ENCODE assay signal across 8 cellular contexts in genomic region chr11:72813740-72814138, GRCh38. TPM values are rescaled to one million over a fixed set of nuclear protein-coding genes. Genes with fewer than 3 reads are reported as not detected.
DNase-seq lines count a peak whose midpoint lies in the region; ATAC-seq and TF ChIP-seq lines count a peak whose summit lies in the region.

No MANE protein-coding gene starts in this region.

- peak; percentile 47 for DNase-seq in GF-D8 (lab: John Stamatoyannopoulos, UW)
- peak; percentile 80 for DNase-seq in HK-2 (ENCODE audit: unreplicated experiment)
- peak; percentile 76 for DNase-seq in NOMO-1 treated with DMSO at 0.1 percent for 48 hours (lab: John Stamatoyannopoulos, UW; ENCODE audit: unreplicated experiment)
- DNase-seq in activated naive CD8-positive, alpha-beta T cell treated with anti-CD3 and anti-CD28 coated beads for 36 hours, result peak; percentile 84
- DNase-seq in left ventricle myocardium inferior, result peak; percentile 88
- peak; percentile 89 to 91 for DNase-seq in psoas muscle
- DNase-seq in activated effector memory CD4-positive, alpha-beta T cell treated with anti-CD3 and anti-CD28 coated beads, Interleukin-2, amount 50 U/mL, for 16 hours, result no peak

- no peak for TF ChIP-seq CTCF in left ventricle myocardium inferior (IDR thresholded peaks at IDR 0.05; ENCODE audit: borderline replicate concordance)
- TF ChIP-seq CTCF in psoas muscle (IDR thresholded peaks at IDR 0.05), result no peak

- H3K4me1 Mint-ChIP-seq in activated naive CD8-positive, alpha-beta T cell treated with anti-CD3 and anti-CD28 coated beads for 36 hours, result peaks cover 28% of the 10 kb centered on the region

- H3K36me3 ChIP-seq in left ventricle myocardium inferior, result peaks cover 30% of the 10 kb centered on the region
- peaks cover 0 to 25% of the 10 kb centered on the region in 2 donors for H3K36me3 ChIP-seq in psoas muscle (ENCODE audit: insufficient read depth in 1 of 2, low read depth in 1 of 2)

- H3K4me3 Mint-ChIP-seq in activated naive CD8-positive, alpha-beta T cell treated with anti-CD3 and anti-CD28 coated beads for 36 hours, result peak overlapping the region; percentile 100

- no peaks in the 10 kb centered on the region for H3K9me3 Mint-ChIP-seq in activated naive CD8-positive, alpha-beta T cell treated with anti-CD3 and anti-CD28 coated beads for 36 hours

- ATAC-seq in GM21360 (IDR thresholded peaks at IDR 0.05; ENCODE audit: unreplicated experiment) (peak; percentile 38), psoas muscle (peak; percentile 86 to 93 (median 88))

- H3K4me3 ChIP-seq in left ventricle myocardium inferior (peak overlapping the region; percentile 88), psoas muscle (peak overlapping the region; percentile 76)

- H3K4me1 ChIP-seq in left ventricle myocardium inferior (peaks cover 48% of the 10 kb centered on the region), psoas muscle (peaks cover 26% of the 10 kb centered on the region)

- H3K27me3 ChIP-seq in left ventricle myocardium inferior (ENCODE audit: low read depth), result no peaks in the 10 kb centered on the region
- no peaks in the 10 kb centered on the region for H3K27me3 ChIP-seq in psoas muscle (ENCODE audit: insufficient read depth in 3 of 3, low read length in 2 of 3)

- H3K27ac ChIP-seq in left ventricle myocardium inferior (replicated peaks), result peak overlapping the region; percentile 95
- peak overlapping the region; percentile 97 for H3K27ac ChIP-seq in psoas muscle

- intact Hi-C loops in left ventricle myocardium inferior (cut with micrococcal nuclease), result no loop called here
- intact Hi-C loops in psoas muscle (cut with DNase I), result loop anchor here in 1 of 2 donors (5.0 kb wide), 1 partner anchor 86 kb away; no protein-coding TSS in a partner anchor

- WGBS in psoas muscle, 3 donors, result 0 to 1% (median 1%) methylated on average over 34 of the region's 34 CpGs

- H3K27ac Mint-ChIP-seq in activated naive CD8-positive, alpha-beta T cell treated with anti-CD3 and anti-CD28 coated beads for 36 hours, result peak overlapping the region; percentile 100

- H3K36me3 Mint-ChIP-seq in activated naive CD8-positive, alpha-beta T cell treated with anti-CD3 and anti-CD28 coated beads for 36 hours, result peaks cover 41% of the 10 kb centered on the region

- H3K27me3 Mint-ChIP-seq in activated naive CD8-positive, alpha-beta T cell treated with anti-CD3 and anti-CD28 coated beads for 36 hours, result no peaks in the 10 kb centered on the region

- H3K9me3 ChIP-seq in left ventricle myocardium inferior (replicated peaks) (no peaks in the 10 kb centered on the region), psoas muscle (no peaks in the 10 kb centered on the region)

RNA-seq across cellular contexts. Expression of gene ATG16L2, which starts 0.5 kb away (rescaled TPM):
- total RNA-seq in activated naive CD8-positive, alpha-beta T cell treated with anti-CD3 and anti-CD28 coated beads for 36 hours, result 10 to 100 TPM; 41.2 to 45.7 TPM
- total RNA-seq in left ventricle myocardium inferior (14.4 TPM), psoas muscle (1 to 10 TPM; 4.5 to 9.6 (median 5.4) TPM)
- polyA plus RNA-seq in psoas muscle, result 1 to 10 TPM; 3.9 to 5.2 (median 4.7) TPM

RNA-seq across cellular contexts. Expression of gene STARD10, which starts 19.9 kb away (rescaled TPM):
- total RNA-seq in activated naive CD8-positive, alpha-beta T cell treated with anti-CD3 and anti-CD28 coated beads for 36 hours, result 1 to 10 TPM; 6.2 to 6.4 TPM
- total RNA-seq in left ventricle myocardium inferior, result 93.6 TPM
- total RNA-seq in psoas muscle, result 10 to 100 TPM; 47.3 to 70.7 (median 57.7) TPM
- polyA plus RNA-seq in psoas muscle, result 10 to 100 TPM; 18.6 to 99.9 (median 57.3) TPM

Comparison
In these comparisons a context has a peak if more than half of its experiments do, and no peak if none do; other contexts are left out.
1. RNA of gene STARD10, which starts 19.9 kb away (total RNA-seq): 93.6 TPM in left ventricle myocardium inferior (single experiment) and 47.3 to 70.7 TPM in psoas muscle; 6.2 to 6.4 TPM in activated naive CD8-positive, alpha-beta T cell treated with anti-CD3 and anti-CD28 coated beads for 36 hours; every median in the first group is over 4 times any median in the second.